Comparison of ENCODE assay signal across 1 cellular context in the genomic region with DNA sequence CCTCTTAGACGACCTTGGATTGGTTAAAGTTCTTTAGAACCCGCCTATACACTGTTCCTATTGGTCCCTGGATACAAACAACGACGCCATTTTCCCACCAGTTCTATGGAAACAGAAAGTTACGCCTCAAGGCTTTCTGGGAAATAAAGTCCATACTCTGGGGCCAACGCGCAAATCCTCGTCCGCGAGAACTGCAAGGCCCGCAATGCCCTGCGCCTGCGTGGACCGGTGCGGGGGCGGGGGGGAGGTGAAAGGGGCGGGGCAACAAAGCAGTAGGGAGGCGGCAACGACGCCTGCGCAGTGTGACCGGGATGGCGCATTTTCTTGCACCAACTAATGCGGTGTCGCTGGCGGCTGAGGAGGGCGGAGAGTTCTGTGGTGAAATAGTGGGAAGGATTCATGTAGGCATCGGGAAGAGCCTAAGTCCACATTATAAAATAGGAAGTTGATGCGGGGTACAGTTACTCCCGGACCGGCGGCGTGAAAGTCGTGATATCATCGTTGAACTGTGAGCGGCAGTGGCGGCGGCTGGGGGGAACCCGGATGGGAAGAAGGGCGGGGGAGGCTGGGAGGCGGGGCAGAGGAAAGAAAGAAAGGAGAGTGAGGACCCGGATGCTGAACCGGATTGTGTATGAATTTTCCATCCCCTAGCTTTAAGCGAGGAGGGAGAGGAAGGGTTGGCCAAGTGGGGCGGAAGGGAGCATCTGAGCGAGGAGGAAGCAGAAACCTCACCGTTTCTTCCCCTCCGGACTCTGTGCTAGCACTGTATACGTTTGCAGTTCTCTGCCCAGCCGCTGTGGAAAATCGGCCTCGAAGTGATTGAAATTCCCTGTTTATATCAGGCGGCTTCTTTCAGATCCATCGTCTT.
TF ChIP-seq lines count a peak whose summit lies in the region.

A gene (plus strand): TSS at position 300 of the 868 bp plus-strand sequence. CDS start 6,695 bp downstream, outside the sequence.

TF ChIP-seq in HepG2, 621 proteins besides CTCF, POLR2A, EP300 and RAD21 (continued from another document and continues in another):
- TF ChIP-seq, protein P1, sequence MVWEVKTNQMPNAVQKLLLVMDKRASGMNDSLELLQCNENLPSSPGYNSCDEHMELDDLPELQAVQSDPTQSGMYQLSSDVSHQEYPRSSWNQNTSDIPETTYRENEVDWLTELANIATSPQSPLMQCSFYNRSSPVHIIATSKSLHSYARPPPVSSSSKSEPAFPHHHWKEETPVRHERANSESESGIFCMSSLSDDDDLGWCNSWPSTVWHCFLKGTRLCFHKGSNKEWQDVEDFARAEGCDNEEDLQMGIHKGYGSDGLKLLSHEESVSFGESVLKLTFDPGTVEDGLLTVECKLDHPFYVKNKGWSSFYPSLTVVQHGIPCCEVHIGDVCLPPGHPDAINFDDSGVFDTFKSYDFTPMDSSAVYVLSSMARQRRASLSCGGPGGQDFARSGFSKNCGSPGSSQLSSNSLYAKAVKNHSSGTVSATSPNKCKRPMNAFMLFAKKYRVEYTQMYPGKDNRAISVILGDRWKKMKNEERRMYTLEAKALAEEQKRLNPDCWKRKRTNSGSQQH (CRISPR knock-in tag; IDR thresholded peaks at IDR 0.05; ENCODE audit: low read depth) = peak; percentile 34; the same call in 1 of the 2 replicates
- TF ChIP-seq HOXA5 (CRISPR knock-in tag; IDR thresholded peaks at IDR 0.05) = no peak; the same call in none of the 2 replicates
- no peak for TF ChIP-seq ZKSCAN5 (CRISPR knock-in tag; IDR thresholded peaks at IDR 0.05)
- no peak for TF ChIP-seq ZNF720 (CRISPR knock-in tag; IDR thresholded peaks at IDR 0.05)
- TF ChIP-seq SOX13 (IDR thresholded peaks at IDR 0.05) = no peak
- TF ChIP-seq SOX13 (CRISPR knock-in tag; conservative IDR thresholded peaks at IDR 0.05 in 1 of 2, IDR thresholded peaks at IDR 0.05 in 1 of 2) = no peak
- TF ChIP-seq, protein P2, sequence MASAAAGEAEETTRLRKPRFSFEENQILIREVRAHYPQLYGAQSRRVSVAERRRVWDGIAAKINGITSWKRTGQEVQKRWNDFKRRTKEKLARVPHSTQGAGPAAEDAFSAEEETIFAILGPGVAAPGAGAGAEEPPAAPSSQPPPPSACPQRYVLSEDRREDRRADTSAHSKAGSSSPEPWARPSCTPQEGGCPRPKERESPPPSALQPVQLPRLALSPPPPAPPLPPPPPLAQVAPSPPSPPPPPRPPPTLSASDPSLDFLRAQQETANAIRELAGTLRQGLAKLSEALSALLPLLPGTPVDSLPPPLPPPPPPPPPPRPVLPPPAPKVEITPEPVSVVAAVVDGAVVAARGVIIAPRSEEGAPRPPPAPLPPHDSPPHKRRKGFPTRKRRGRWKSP (CRISPR knock-in tag; IDR thresholded peaks at IDR 0.05) = no peak
- TF ChIP-seq RARA (CRISPR knock-in tag; IDR thresholded peaks at IDR 0.05) = peak; percentile 20; the same call in 1 of the 2 replicates
- no peak for TF ChIP-seq SCMH1 (CRISPR knock-in tag; IDR thresholded peaks at IDR 0.05; ENCODE audit: borderline replicate concordance)
- 0 out of 2 replicates have a peak, but pooled peaks have one; percentile 51 for TF ChIP-seq ZNF317 (CRISPR knock-in tag; IDR thresholded peaks at IDR 0.05)
- peak; percentile 75 for TF ChIP-seq PHF20 (CRISPR knock-in tag; IDR thresholded peaks at IDR 0.05)
- TF ChIP-seq ZFYVE20 (CRISPR knock-in tag; IDR thresholded peaks at IDR 0.05; ENCODE audit: borderline replicate concordance, low read depth) = no peak
- no peak for TF ChIP-seq AHR (CRISPR knock-in tag; IDR thresholded peaks at IDR 0.05)
- TF ChIP-seq KDM5A (IDR thresholded peaks at IDR 0.05; ENCODE audit: borderline replicate concordance, low read length) = peak; percentile 53
- TF ChIP-seq ZNF792 (CRISPR knock-in tag; IDR thresholded peaks at IDR 0.05) = 0 out of 2 replicates have a peak, but pooled peaks have one; percentile 26
- peak; percentile 75 for TF ChIP-seq CREB1 (IDR thresholded peaks at IDR 0.05)
- TF ChIP-seq CREB1 (CRISPR knock-in tag; IDR thresholded peaks at IDR 0.05) = peak; percentile 77
- TF ChIP-seq GLI4 (CRISPR knock-in tag; IDR thresholded peaks at IDR 0.05; ENCODE audit: borderline replicate concordance) = no peak
- peak; percentile 59; the same call in 1 of the 2 replicates for TF ChIP-seq GATA4 (IDR thresholded peaks at IDR 0.05; ENCODE audit: borderline replicate concordance, low read depth)
- TF ChIP-seq, protein P3, sequence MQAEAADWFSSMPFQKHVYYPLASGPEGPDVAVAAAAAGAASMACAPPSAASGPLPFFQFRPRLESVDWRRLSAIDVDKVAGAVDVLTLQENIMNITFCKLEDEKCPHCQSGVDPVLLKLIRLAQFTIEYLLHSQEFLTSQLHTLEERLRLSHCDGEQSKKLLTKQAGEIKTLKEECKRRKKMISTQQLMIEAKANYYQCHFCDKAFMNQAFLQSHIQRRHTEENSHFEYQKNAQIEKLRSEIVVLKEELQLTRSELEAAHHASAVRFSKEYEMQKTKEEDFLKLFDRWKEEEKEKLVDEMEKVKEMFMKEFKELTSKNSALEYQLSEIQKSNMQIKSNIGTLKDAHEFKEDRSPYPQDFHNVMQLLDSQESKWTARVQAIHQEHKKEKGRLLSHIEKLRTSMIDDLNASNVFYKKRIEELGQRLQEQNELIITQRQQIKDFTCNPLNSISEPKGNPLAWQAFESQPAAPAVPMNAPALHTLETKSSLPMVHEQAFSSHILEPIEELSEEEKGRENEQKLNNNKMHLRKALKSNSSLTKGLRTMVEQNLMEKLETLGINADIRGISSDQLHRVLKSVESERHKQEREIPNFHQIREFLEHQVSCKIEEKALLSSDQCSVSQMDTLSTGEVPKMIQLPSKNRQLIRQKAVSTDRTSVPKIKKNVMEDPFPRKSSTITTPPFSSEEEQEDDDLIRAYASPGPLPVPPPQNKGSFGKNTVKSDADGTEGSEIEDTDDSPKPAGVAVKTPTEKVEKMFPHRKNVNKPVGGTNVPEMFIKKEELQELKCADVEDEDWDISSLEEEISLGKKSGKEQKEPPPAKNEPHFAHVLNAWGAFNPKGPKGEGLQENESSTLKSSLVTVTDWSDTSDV (CRISPR knock-in tag; IDR thresholded peaks at IDR 0.05) = no peak
- TF ChIP-seq KMT2B (CRISPR knock-in tag; IDR thresholded peaks at IDR 0.05) = peak; percentile 71
- no peak for TF ChIP-seq ATRX (CRISPR knock-in tag; IDR thresholded peaks at IDR 0.05; ENCODE audit: borderline replicate concordance)
- TF ChIP-seq ZNF724P (CRISPR knock-in tag; IDR thresholded peaks at IDR 0.05; ENCODE audit: borderline replicate concordance) = no peak
- no peak for TF ChIP-seq ZNF234 (CRISPR knock-in tag; conservative IDR thresholded peaks at IDR 0.05)
- TF ChIP-seq ZNF572 (CRISPR knock-in tag; IDR thresholded peaks at IDR 0.05) = no peak
- no peak for TF ChIP-seq ZNF207 (IDR thresholded peaks at IDR 0.05; ENCODE audit: borderline replicate concordance)
- TF ChIP-seq, protein P4, sequence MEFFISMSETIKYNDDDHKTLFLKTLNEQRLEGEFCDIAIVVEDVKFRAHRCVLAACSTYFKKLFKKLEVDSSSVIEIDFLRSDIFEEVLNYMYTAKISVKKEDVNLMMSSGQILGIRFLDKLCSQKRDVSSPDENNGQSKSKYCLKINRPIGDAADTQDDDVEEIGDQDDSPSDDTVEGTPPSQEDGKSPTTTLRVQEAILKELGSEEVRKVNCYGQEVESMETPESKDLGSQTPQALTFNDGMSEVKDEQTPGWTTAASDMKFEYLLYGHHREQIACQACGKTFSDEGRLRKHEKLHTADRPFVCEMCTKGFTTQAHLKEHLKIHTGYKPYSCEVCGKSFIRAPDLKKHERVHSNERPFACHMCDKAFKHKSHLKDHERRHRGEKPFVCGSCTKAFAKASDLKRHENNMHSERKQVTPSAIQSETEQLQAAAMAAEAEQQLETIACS (CRISPR knock-in tag; IDR thresholded peaks at IDR 0.05) = 0 out of 2 replicates have a peak, but pooled peaks have one; percentile 22
- TF ChIP-seq PRMT3 (CRISPR knock-in tag; IDR thresholded peaks at IDR 0.05; ENCODE audit: borderline replicate concordance, low read depth) = no peak
- TF ChIP-seq, protein P5, sequence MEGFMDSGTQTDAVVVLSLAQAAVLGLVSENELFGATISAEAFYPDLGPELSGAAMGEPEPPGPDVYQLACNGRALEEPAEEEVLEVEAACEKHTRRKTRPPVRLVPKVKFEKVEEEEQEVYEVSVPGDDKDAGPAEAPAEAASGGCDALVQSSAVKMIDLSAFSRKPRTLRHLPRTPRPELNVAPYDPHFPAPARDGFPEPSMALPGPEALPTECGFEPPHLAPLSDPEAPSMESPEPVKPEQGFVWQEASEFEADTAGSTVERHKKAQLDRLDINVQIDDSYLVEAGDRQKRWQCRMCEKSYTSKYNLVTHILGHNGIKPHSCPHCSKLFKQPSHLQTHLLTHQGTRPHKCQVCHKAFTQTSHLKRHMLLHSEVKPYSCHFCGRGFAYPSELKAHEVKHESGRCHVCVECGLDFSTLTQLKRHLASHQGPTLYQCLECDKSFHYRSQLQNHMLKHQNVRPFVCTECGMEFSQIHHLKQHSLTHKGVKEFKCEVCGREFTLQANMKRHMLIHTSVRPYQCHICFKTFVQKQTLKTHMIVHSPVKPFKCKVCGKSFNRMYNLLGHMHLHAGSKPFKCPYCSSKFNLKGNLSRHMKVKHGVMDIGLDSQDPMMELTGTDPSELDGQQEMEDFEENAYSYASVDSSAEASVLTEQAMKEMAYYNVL (CRISPR knock-in tag; IDR thresholded peaks at IDR 0.05; ENCODE audit: borderline replicate concordance) = peak; percentile 88
- TF ChIP-seq ZNF776 (CRISPR knock-in tag; IDR thresholded peaks at IDR 0.05) = 0 out of 2 replicates have a peak, but pooled peaks have one; percentile 18
- no peak for TF ChIP-seq HNRNPUL1 (IDR thresholded peaks at IDR 0.05; ENCODE audit: low read depth, low read length)
- TF ChIP-seq, protein P6, sequence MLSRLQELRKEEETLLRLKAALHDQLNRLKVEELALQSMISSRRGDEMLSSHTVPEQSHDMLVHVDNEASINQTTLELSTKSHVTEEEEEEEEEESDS (CRISPR knock-in tag; IDR thresholded peaks at IDR 0.05; ENCODE audit: borderline replicate concordance) = no peak
- TF ChIP-seq HMG20A (CRISPR knock-in tag; IDR thresholded peaks at IDR 0.05; ENCODE audit: borderline replicate concordance) = no peak
- TF ChIP-seq ZNF780A (CRISPR knock-in tag; IDR thresholded peaks at IDR 0.05) = peak; percentile 21; the same call in 1 of the 2 replicates
- TF ChIP-seq, protein P7, sequence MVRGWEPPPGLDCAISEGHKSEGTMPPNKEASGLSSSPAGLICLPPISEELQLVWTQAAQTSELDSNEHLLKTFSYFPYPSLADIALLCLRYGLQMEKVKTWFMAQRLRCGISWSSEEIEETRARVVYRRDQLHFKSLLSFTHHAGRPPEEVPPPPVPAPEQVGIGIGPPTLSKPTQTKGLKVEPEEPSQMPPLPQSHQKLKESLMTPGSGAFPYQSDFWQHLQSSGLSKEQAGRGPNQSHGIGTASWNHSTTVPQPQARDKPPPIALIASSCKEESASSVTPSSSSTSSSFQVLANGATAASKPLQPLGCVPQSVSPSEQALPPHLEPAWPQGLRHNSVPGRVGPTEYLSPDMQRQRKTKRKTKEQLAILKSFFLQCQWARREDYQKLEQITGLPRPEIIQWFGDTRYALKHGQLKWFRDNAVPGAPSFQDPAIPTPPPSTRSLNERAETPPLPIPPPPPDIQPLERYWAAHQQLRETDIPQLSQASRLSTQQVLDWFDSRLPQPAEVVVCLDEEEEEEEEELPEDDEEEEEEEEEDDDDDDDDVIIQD (CRISPR knock-in tag; IDR thresholded peaks at IDR 0.05; ENCODE audit: low read depth) = 0 out of 2 replicates have a peak, but pooled peaks have one; percentile 27
- no peak for TF ChIP-seq RBFOX2 (IDR thresholded peaks at IDR 0.05; ENCODE audit: low read depth, low read length)
- no peak for TF ChIP-seq MXD4 (CRISPR knock-in tag; IDR thresholded peaks at IDR 0.05)
- no peak for TF ChIP-seq HNRNPL (IDR thresholded peaks at IDR 0.05; ENCODE audit: low read depth, low read length)
- peak; percentile 22 for TF ChIP-seq TBL1XR1 (IDR thresholded peaks at IDR 0.05; ENCODE audit: borderline replicate concordance, low read length, partially characterized antibody)
- TF ChIP-seq ZFP36L2 (CRISPR knock-in tag; IDR thresholded peaks at IDR 0.05) = no peak
- peak; percentile 90 for TF ChIP-seq CREM (IDR thresholded peaks at IDR 0.05)
- TF ChIP-seq CREM (CRISPR knock-in tag; IDR thresholded peaks at IDR 0.05) = no peak
- TF ChIP-seq, protein P8, sequence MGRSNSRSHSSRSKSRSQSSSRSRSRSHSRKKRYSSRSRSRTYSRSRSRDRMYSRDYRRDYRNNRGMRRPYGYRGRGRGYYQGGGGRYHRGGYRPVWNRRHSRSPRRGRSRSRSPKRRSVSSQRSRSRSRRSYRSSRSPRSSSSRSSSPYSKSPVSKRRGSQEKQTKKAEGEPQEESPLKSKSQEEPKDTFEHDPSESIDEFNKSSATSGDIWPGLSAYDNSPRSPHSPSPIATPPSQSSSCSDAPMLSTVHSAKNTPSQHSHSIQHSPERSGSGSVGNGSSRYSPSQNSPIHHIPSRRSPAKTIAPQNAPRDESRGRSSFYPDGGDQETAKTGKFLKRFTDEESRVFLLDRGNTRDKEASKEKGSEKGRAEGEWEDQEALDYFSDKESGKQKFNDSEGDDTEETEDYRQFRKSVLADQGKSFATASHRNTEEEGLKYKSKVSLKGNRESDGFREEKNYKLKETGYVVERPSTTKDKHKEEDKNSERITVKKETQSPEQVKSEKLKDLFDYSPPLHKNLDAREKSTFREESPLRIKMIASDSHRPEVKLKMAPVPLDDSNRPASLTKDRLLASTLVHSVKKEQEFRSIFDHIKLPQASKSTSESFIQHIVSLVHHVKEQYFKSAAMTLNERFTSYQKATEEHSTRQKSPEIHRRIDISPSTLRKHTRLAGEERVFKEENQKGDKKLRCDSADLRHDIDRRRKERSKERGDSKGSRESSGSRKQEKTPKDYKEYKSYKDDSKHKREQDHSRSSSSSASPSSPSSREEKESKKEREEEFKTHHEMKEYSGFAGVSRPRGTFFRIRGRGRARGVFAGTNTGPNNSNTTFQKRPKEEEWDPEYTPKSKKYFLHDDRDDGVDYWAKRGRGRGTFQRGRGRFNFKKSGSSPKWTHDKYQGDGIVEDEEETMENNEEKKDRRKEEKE (IDR thresholded peaks at IDR 0.05) = no peak
- TF ChIP-seq MAFK (conservative IDR thresholded peaks at IDR 0.05 in 1 of 2, IDR thresholded peaks at IDR 0.05 in 1 of 2; ENCODE audit: low read length in 2 of 2) = no peak
- TF ChIP-seq LCORL (IDR thresholded peaks at IDR 0.05) = no peak
- no peak for TF ChIP-seq LCORL (CRISPR knock-in tag; IDR thresholded peaks at IDR 0.05)
